In genomic region chr2:156752042-156752441, GRCh38 we compare ENCODE assay signal across 8 cellular contexts.
"Had no signal": no experiment of that assay in that cellular context is flagged by ENCODE, and none has a peak within 500 bp of the region (broad histone marks: within the 10 kb centered on the region; RNA-seq: fewer than 3 reads in every experiment).

No MANE protein-coding gene starts in this region.

- H3K4me2 ChIP-seq: GM23338, KMS-11 had no signal

- H3K4me3 ChIP-seq: GM23338 had no signal

- ATAC-seq: GM23338 had no signal

- H3K9ac ChIP-seq: KMS-11 had no signal

- FAIRE-seq: H1, H54, HTR-8/SVneo had no signal

- DNase-seq: H9, HCEC 1CT, KBM-7 had no signal

- H3K27ac ChIP-seq: KMS-11 had no signal
